Comparison of ENCODE assay signal across 1 cellular context in genomic region chr12:27709932-27710591, GRCh38.
TF ChIP-seq lines count a peak whose summit lies in the region.

No MANE protein-coding gene starts in this region.

TF ChIP-seq in HepG2, 621 proteins besides CTCF, POLR2A, EP300 and RAD21 (continued from another document):
- TF ChIP-seq JDP2 (CRISPR knock-in tag; IDR thresholded peaks at IDR 0.05; ENCODE audit: borderline replicate concordance): no peak
TF ChIP-seq in HepG2: peak in this region for 13.
